10 cellular contexts compared by ENCODE assay signal in genomic region chr4:48212165-48212564, GRCh38. TPM values are rescaled to one million over a fixed set of nuclear protein-coding genes. Genes with fewer than 3 reads are reported as not detected.
A peak's percentile ranks its signal among the peaks of the same experiment; 100 is the strongest.
DNase-seq lines count a peak whose midpoint lies in the region; ATAC-seq, FAIRE-seq and TF ChIP-seq lines count a peak whose summit lies in the region.
"Had no signal": no experiment of that assay in that cellular context is flagged by ENCODE, and none has a peak within 500 bp of the region (broad histone marks: within the 10 kb centered on the region; RNA-seq: fewer than 3 reads in every experiment).

No MANE protein-coding gene starts in this region.

- RAD21 ChIA-PET in GM12878 (lab: Charles Lee; ENCODE audit: unreplicated experiment): interaction anchor here (0.9 to 6.2 kb wide), 17 partner anchors 11 to 165 kb away, joined by 3 to 147 read pairs (median 7); partner anchors contain the start of gene SLAIN2

- no peaks in the 10 kb centered on the region for H3K36me3 Mint-ChIP-seq in WTC11
- H3K36me3 Mint-ChIP-seq in naive thymus-derived CD8-positive, alpha-beta T cell: peaks cover 0 to under 1% (median 0%) of the 10 kb centered on the region in 3 donors

- TF ChIP-seq EP300 in GM12878 (IDR thresholded peaks at IDR 0.05; ENCODE audit: borderline replicate concordance in 1 of 2, control insufficient read depth in 1 of 2, low read depth in 2 of 2, low read length in 2 of 2): peak; percentile 60 to 72; a peak in 3 of 4 replicates

- TF ChIP-seq CTCF in GM12878 (IDR thresholded peaks at IDR 0.05 in 2 of 3, conservative IDR thresholded peaks at IDR 0.05 in 1 of 3; ENCODE audit: control insufficient read depth in 2 of 3, extremely low read depth in 1 of 3, insufficient read depth in 1 of 3, low read depth in 3 of 3, low read length in 3 of 3): no peak
- no peak for TF ChIP-seq CTCF in WTC11 (IDR thresholded peaks at IDR 0.05)
- TF ChIP-seq CTCF in smooth muscle cell (IDR thresholded peaks at IDR 0.05; ENCODE audit: borderline replicate concordance, insufficient read depth, poor library complexity, severe bottlenecking): no peak

- peak; percentile 89 for ATAC-seq in GM21576 (IDR thresholded peaks at IDR 0.05; ENCODE audit: unreplicated experiment)
- ATAC-seq in HG03520 (IDR thresholded peaks at IDR 0.05; ENCODE audit: unreplicated experiment): peak; percentile 80
- peak; percentile 85 for ATAC-seq in GM12878
- ATAC-seq in WTC11: no peak
- no peak for ATAC-seq in naive thymus-derived CD8-positive, alpha-beta T cell

- H3K9ac ChIP-seq in GM12878 (ENCODE audit: control insufficient read depth, insufficient read depth, low read length) (peak overlapping the region; percentile 70), smooth muscle cell (ENCODE audit: low read depth) (no peak overlapping the region)

- H3K9me3 ChIP-seq in GM12878 (replicated peaks; ENCODE audit: control insufficient read depth, insufficient read depth, low read length) (no peaks in the 10 kb centered on the region; the same call in 2 of the 3 replicates), smooth muscle cell (replicated peaks; ENCODE audit: low read depth) (no peaks in the 10 kb centered on the region)

- H3K27ac ChIP-seq in GM12878 (ENCODE audit: control insufficient read depth, insufficient read depth) (peak overlapping the region; percentile 90), smooth muscle cell (ENCODE audit: low read depth) (no peak overlapping the region)

- CTCF ChIA-PET in GM12878 (lab: Yijun Ruan, JAX): interaction anchor here (0.9 to 3.4 kb wide), 8 partner anchors 14 to 178 kb away, joined by 3 to 40 read pairs (median 6); no protein-coding TSS in a partner anchor
- CTCF ChIA-PET in WTC11 (lab: Charles Lee): no interaction called here

- POLR2A ChIA-PET in GM12878 (lab: Charles Lee) (interaction anchor here (0.6 to 7.3 kb wide), 10 partner anchors 8 to 742 kb away, joined by 3 to 113 read pairs (median 7); no protein-coding TSS in a partner anchor), WTC11 (lab: Charles Lee) (no interaction called here)
- POLR2A ChIA-PET in naive thymus-derived CD8-positive, alpha-beta T cell (lab: Charles Lee): no interaction called here

- WGBS in GM12878 (ENCODE audit: insufficient coverage, insufficient replicate concordance, low lambda C conversion rate, missing lambda C conversion rate): 2% methylated on average over 6 of the region's 6 CpGs
- WGBS in smooth muscle cell (ENCODE audit: low lambda C conversion rate): 92% methylated on average over 6 of the region's 6 CpGs

- peaks cover 8% of the 10 kb centered on the region for H3K4me1 Mint-ChIP-seq in WTC11
- H3K4me1 Mint-ChIP-seq in naive thymus-derived CD8-positive, alpha-beta T cell: peaks cover 4 to 22% (median 16%) of the 10 kb centered on the region in 4 donors

- in situ Hi-C loops in GM12878 (cut with MboI): no loop called here

- H3K27ac Mint-ChIP-seq in WTC11: no peak overlapping the region
- peak overlapping the region in 1 of 10 donors; percentile 1 for H3K27ac Mint-ChIP-seq in naive thymus-derived CD8-positive, alpha-beta T cell

- no peak for TF ChIP-seq RAD21 in GM12878 (IDR thresholded peaks at IDR 0.05; ENCODE audit: insufficient read depth, low read depth, low read length)

- H3K9me3 Mint-ChIP-seq in WTC11: no peaks in the 10 kb centered on the region
- H3K9me3 Mint-ChIP-seq in naive thymus-derived CD8-positive, alpha-beta T cell: no peaks in the 10 kb centered on the region

- H3K36me3 ChIP-seq in GM12878 (ENCODE audit: control insufficient read depth in 2 of 2, insufficient read depth in 2 of 2, low read length in 1 of 2) (peaks cover 1 to 2% of the 10 kb centered on the region in 2 experiments; a peak in 2 of 4 replicates), smooth muscle cell (ENCODE audit: low read depth) (no peaks in the 10 kb centered on the region)

- H3K4me2 ChIP-seq in GM12878 (ENCODE audit: control insufficient read depth, insufficient read depth) (peak overlapping the region; percentile 84), smooth muscle cell (no peak overlapping the region)

- H3K27me3 ChIP-seq in GM12878 (replicated peaks in 1 of 2; ENCODE audit: control insufficient read depth in 2 of 2, insufficient read depth in 2 of 2, low read length in 1 of 2): no peaks in the 10 kb centered on the region
- H3K27me3 ChIP-seq in smooth muscle cell (ENCODE audit: low read depth): no peaks in the 10 kb centered on the region

- DNase-seq in GM12878 (ENCODE audit: low read depth, low spot score): no peak
- DNase-seq in NCI-H524 treated with DMSO at 0.1 percent for 48 hours (lab: John Stamatoyannopoulos, UW): no peak
- no peak for DNase-seq in WTC11 (ENCODE audit: low spot score)
- no peak for DNase-seq in smooth muscle cell (lab: John Stamatoyannopoulos, UW; ENCODE audit: unreplicated experiment)
- no peak for DNase-seq in naive thymus-derived CD8-positive, alpha-beta T cell
- DNase-seq: activated CD4-positive, alpha-beta T cell treated with anti-CD3 and anti-CD28 coated beads, Interleukin-2, amount 50 U/mL, for 1 hour; NCI-H146 had no signal

- no TSS peak for BruUV-seq in GM12878 (replicated peaks; lab: Mats Ljungman, UMichigan)

- no peaks in the 10 kb centered on the region for H3K27me3 Mint-ChIP-seq in WTC11 (ENCODE audit: low read depth)
- H3K27me3 Mint-ChIP-seq in naive thymus-derived CD8-positive, alpha-beta T cell: peaks cover 0 to 3% (median 2%) of the 10 kb centered on the region in 5 donors

- TF ChIP-seq POLR2A in GM15510 (IDR thresholded peaks at IDR 0.05; ENCODE audit: borderline replicate concordance, extremely low read depth, insufficient read length): peak; percentile 23
- peak; percentile 37; the same call in 1 of the 2 replicates for TF ChIP-seq POLR2A in GM12878 (IDR thresholded peaks at IDR 0.05; ENCODE audit: low read depth, low read length)

- H3K4me3 Mint-ChIP-seq in WTC11: no peak overlapping the region
- H3K4me3 Mint-ChIP-seq in naive thymus-derived CD8-positive, alpha-beta T cell: no peak overlapping the region

- SMC1A ChIA-PET in GM12878 (lab: Charles Lee; ENCODE audit: uncharacterized antibody, unreplicated experiment): interaction anchor here (1.0 to 9.3 kb wide), 18 partner anchors 10 to 167 kb away, joined by 3 to 124 read pairs (median 4); no protein-coding TSS in a partner anchor

- H3K4me3 ChIP-seq in GM12878 (peak overlapping the region; percentile 54; the same call in 1 of the 2 replicates), smooth muscle cell (no peak overlapping the region)

- H3K79me2 ChIP-seq in GM12878 (ENCODE audit: control insufficient read depth, insufficient read depth, low read length) (peaks cover 67% of the 10 kb centered on the region), smooth muscle cell (ENCODE audit: low read depth) (no peaks in the 10 kb centered on the region)

- no peaks in the 10 kb centered on the region for H4K20me1 ChIP-seq in GM12878 (ENCODE audit: control insufficient read depth, insufficient read depth)
- no peaks in the 10 kb centered on the region for H4K20me1 ChIP-seq in smooth muscle cell (ENCODE audit: low read depth)

- intact Hi-C loops in GM12878 (cut with micrococcal nuclease; ENCODE audit: unreplicated experiment): no loop called here

- FAIRE-seq in GM12878 (lab: Jason Lieb, UNC): peak; percentile 93

- H2AFZ ChIP-seq in GM12878 (ENCODE audit: control insufficient read depth, low read depth, low read length) (peak overlapping the region; percentile 2; the same call in 1 of the 2 replicates), smooth muscle cell (ENCODE audit: low read depth) (no peak overlapping the region)

- peaks cover 43% of the 10 kb centered on the region for H3K4me1 ChIP-seq in GM12878 (ENCODE audit: control insufficient read depth, insufficient read depth, low read length)
- H3K4me1 ChIP-seq in smooth muscle cell (ENCODE audit: low read depth): no peaks in the 10 kb centered on the region

- no peaks in the 10 kb centered on the region for H3F3A ChIP-seq in smooth muscle cell (ENCODE audit: low read depth)

TF ChIP-seq in GM12878, 131 proteins besides CTCF, POLR2A, EP300 and RAD21 (continues in another document):
- TF ChIP-seq HDGF (IDR thresholded peaks at IDR 0.05) (0 out of 2 replicates have a peak, but pooled peaks have one; percentile 29), FOXM1 (IDR thresholded peaks at IDR 0.05; ENCODE audit: low read depth, low read length) (peak; percentile 47; the same call in 1 of the 2 replicates)

TF ChIP-seq in WTC11, 78 proteins besides CTCF, POLR2A, EP300 and RAD21 (continues in another document):
- TF ChIP-seq ZNF396 (CRISPR knock-in tag; IDR thresholded peaks at IDR 0.05; ENCODE audit: borderline replicate concordance): no peak
- TF ChIP-seq ZNF671 (CRISPR knock-in tag; IDR thresholded peaks at IDR 0.05): no peak

RNA-seq across cellular contexts. Expression of gene TEC, which starts 57.5 kb away (rescaled TPM):
- 172 and 194 TPM in 2 replicates for total RNA-seq in GM12878 (2013; cell fraction: nucleolus; rRNA removed)
- total RNA-seq in GM12878 (2014; rRNA removed) (24.2 and 27.2 TPM in 2 replicates), GM12878 (2014; rRNA removed; fragmentation: Illumina TruSeq; extraction: Trizol) (24.4 and 25.6 TPM in 2 replicates), GM12878 (2021) (19.0 and 20.2 TPM in 2 replicates), WTC11 (2021) (8.8 to 10.5 TPM (median 9.2 TPM) in 3 replicates), smooth muscle cell (0.67 and 1.8 TPM in 2 replicates)
- polyA plus RNA-seq in GM12878 (2011; ENCODE audit: low read depth): 9.0 TPM
- polyA plus RNA-seq in GM12878 (2011; rRNA removed) (15.4 and 21.3 TPM in 2 replicates), GM12878 (2014; fragmentation: Illumina TruSeq; extraction: Trizol) (18.6 and 23.7 TPM in 2 replicates), GM12878 (2014; fragmentation: Nextera tagmentation; extraction: Ambion mirVana) (1 to 10 TPM; 7.4 to 10.0 TPM), GM12878 (2014; rRNA removed) (17.3 and 19.3 TPM in 2 replicates), GM12878 (2016; fragmentation: Nextera tagmentation; extraction: Ambion mirVana) (10 to 100 TPM; 14.6 to 15.5 TPM), smooth muscle cell (0.14 TPM in 1 of 2 replicates, not detected in the other)
- 6.2 and 7.2 TPM in 2 replicates for polyA plus RNA-seq in GM12878 (2011; cell fraction: cytosol; rRNA removed)
- 23.0 and 25.2 TPM in 2 replicates for polyA plus RNA-seq in GM12878 (2011; cell fraction: nucleus; rRNA removed)
- polyA plus RNA-seq in GM12878 (2012): 15.4 and 23.3 TPM in 2 replicates
- polyA minus RNA-seq in GM12878 (2011; rRNA and poly(A)+ RNA removed): 22.5 and 25.5 TPM in 2 replicates
- 6.9 and 10.0 TPM in 2 replicates for polyA minus RNA-seq in GM12878 (2011; cell fraction: cytosol; rRNA and poly(A)+ RNA removed)
- polyA minus RNA-seq in GM12878 (2011; cell fraction: nucleus; rRNA and poly(A)+ RNA removed): 24.5 and 36.4 TPM in 2 replicates
- 1 to 10 TPM; 4.3 to 4.7 TPM for total RNA-seq in naive thymus-derived CD8-positive, alpha-beta T cell
- 1 to 10 TPM; 1.1 to 2.5 (median 1.4) TPM for polyA plus RNA-seq in naive thymus-derived CD8-positive, alpha-beta T cell

Comparison
In these comparisons a context has a peak if more than half of its experiments do, and no peak if none do; other contexts are left out.
1. ATAC-seq: peak in GM21576 (single experiment), HG03520 (single experiment) and GM12878 (single experiment); none in WTC11 (single experiment) and naive thymus-derived CD8-positive, alpha-beta T cell (0 of 2).